ENCODE assay signal across 11 cellular contexts in genomic region chr4:69218491-69218890, GRCh38. TPM values are rescaled to one million over a fixed set of nuclear protein-coding genes. Genes with fewer than 3 reads are reported as not detected.
"Had no signal": no experiment of that assay in that cellular context is flagged by ENCODE, and none has a peak within 500 bp of the region (broad histone marks: within the 10 kb centered on the region; RNA-seq: fewer than 3 reads in every experiment).

No MANE protein-coding gene starts in this region.

RNA-seq across cellular contexts. Expression of gene UGT2B11, which starts 3.9 kb away (rescaled TPM):
- total RNA-seq: OCI-LY7, PC-9, Peyer's patch, Right ventricle myocardium inferior, Right ventricle myocardium superior, RPMI7951, SJCRH30, SJSA1, SK-MEL-5, T-cell had no signal
- polyA plus RNA-seq: SK-N-SH had no signal
